In genomic region chr18:49784427-49785185, GRCh38 we compare ENCODE assay signal across 11 cellular contexts. TPM values are rescaled to one million over a fixed set of nuclear protein-coding genes. Genes with fewer than 3 reads are reported as not detected.
DNase-seq lines count a peak whose midpoint lies in the region; ATAC-seq, FAIRE-seq and TF ChIP-seq lines count a peak whose summit lies in the region.
"Had no signal": no experiment of that assay in that cellular context is flagged by ENCODE, and none has a peak within 500 bp of the region (broad histone marks: within the 10 kb centered on the region; RNA-seq: fewer than 3 reads in every experiment).

No MANE protein-coding gene starts in this region.

- H3K27me3 ChIP-seq in kidney epithelial cell (ENCODE audit: control insufficient read depth, insufficient read depth, low read length): no peaks in the 10 kb centered on the region
- H3K27me3 ChIP-seq: body of pancreas, stomach had no signal

- TF ChIP-seq CTCF in C4-2B (conservative IDR thresholded peaks at IDR 0.05): peak; percentile 35
- TF ChIP-seq CTCF in astrocyte of the spinal cord (IDR thresholded peaks at IDR 0.05; ENCODE audit: low read depth, low read length): peak; percentile 21
- peak; percentile 28 for TF ChIP-seq CTCF in kidney epithelial cell (IDR thresholded peaks at IDR 0.05; ENCODE audit: insufficient read depth, low read length, poor library complexity, severe bottlenecking)

- H3K27me3 Mint-ChIP-seq in stimulated activated memory B cell treated with anti-CD40 and anti-IgM and Interleukin-4, amounts not matched to agents 10 μg/mL and 1 μg/mL and 100 μg/mL, for 72 hours: no peaks in the 10 kb centered on the region

- no peak overlapping the region for H3K4me3 Mint-ChIP-seq in stimulated activated memory B cell treated with anti-CD40 and anti-IgM and Interleukin-4, amounts not matched to agents 10 μg/mL and 1 μg/mL and 100 μg/mL, for 72 hours

- no peak for DNase-seq in H54 (ENCODE audit: insufficient read length, low spot score)
- peak; percentile 13 for DNase-seq in astrocyte of the spinal cord (ENCODE audit: low read depth, low spot score)
- DNase-seq in kidney epithelial cell (ENCODE audit: low read depth): no peak
- no peak for DNase-seq in central memory CD4-positive, alpha-beta T cell
- DNase-seq in SHP77 (lab: John Stamatoyannopoulos, UW): no peak
- DNase-seq in NCI-H2196 treated with DMSO at 0.1 percent for 48 hours (lab: John Stamatoyannopoulos, UW; ENCODE audit: unreplicated experiment): no peak
- DNase-seq: body of pancreas, glutamatergic neuron, stomach had no signal

- H3K27ac ChIP-seq in C4-2B: no peak overlapping the region
- H3K27ac ChIP-seq: body of pancreas, stomach had no signal

- ATAC-seq in stimulated activated memory B cell treated with anti-CD40 and anti-IgM and Interleukin-4, amounts not matched to agents 10 μg/mL and 1 μg/mL and 100 μg/mL, for 72 hours: no peak
- ATAC-seq: body of pancreas had no signal

- FAIRE-seq in H54 (lab: Jason Lieb, UNC): peak; percentile 36

- TF ChIP-seq POLR2A in H54 (IDR thresholded peaks at IDR 0.05; ENCODE audit: low read depth, low read length): no peak

- no peaks in the 10 kb centered on the region for H3K9me3 Mint-ChIP-seq in stimulated activated memory B cell treated with anti-CD40 and anti-IgM and Interleukin-4, amounts not matched to agents 10 μg/mL and 1 μg/mL and 100 μg/mL, for 72 hours

- H3K4me3 ChIP-seq in astrocyte of the spinal cord (ENCODE audit: low read depth, low read length) (no peak overlapping the region), kidney epithelial cell (ENCODE audit: low read depth, low read length) (no peak overlapping the region)
- H3K4me3 ChIP-seq: body of pancreas, stomach had no signal

- H3K4me1 Mint-ChIP-seq in stimulated activated memory B cell treated with anti-CD40 and anti-IgM and Interleukin-4, amounts not matched to agents 10 μg/mL and 1 μg/mL and 100 μg/mL, for 72 hours: peaks cover 7% of the 10 kb centered on the region

- H3K27ac Mint-ChIP-seq in stimulated activated memory B cell treated with anti-CD40 and anti-IgM and Interleukin-4, amounts not matched to agents 10 μg/mL and 1 μg/mL and 100 μg/mL, for 72 hours: no peak overlapping the region

- H3K36me3 Mint-ChIP-seq in stimulated activated memory B cell treated with anti-CD40 and anti-IgM and Interleukin-4, amounts not matched to agents 10 μg/mL and 1 μg/mL and 100 μg/mL, for 72 hours: peaks cover 70% of the 10 kb centered on the region

- in situ Hi-C loops in astrocyte of the spinal cord (cut with HindIII; ENCODE audit: low sequenced_read_pairs): no loop called here

- no peaks in the 10 kb centered on the region for H3K36me3 ChIP-seq in kidney epithelial cell (ENCODE audit: control insufficient read depth, insufficient read depth, low read length)

RNA-seq across cellular contexts. Expression of gene ACAA2, which starts 28.7 kb away (rescaled TPM):
- 55.8 and 68.0 TPM in 2 replicates for total RNA-seq in kidney epithelial cell
